16 cellular contexts compared by ENCODE assay signal in the genomic region with DNA sequence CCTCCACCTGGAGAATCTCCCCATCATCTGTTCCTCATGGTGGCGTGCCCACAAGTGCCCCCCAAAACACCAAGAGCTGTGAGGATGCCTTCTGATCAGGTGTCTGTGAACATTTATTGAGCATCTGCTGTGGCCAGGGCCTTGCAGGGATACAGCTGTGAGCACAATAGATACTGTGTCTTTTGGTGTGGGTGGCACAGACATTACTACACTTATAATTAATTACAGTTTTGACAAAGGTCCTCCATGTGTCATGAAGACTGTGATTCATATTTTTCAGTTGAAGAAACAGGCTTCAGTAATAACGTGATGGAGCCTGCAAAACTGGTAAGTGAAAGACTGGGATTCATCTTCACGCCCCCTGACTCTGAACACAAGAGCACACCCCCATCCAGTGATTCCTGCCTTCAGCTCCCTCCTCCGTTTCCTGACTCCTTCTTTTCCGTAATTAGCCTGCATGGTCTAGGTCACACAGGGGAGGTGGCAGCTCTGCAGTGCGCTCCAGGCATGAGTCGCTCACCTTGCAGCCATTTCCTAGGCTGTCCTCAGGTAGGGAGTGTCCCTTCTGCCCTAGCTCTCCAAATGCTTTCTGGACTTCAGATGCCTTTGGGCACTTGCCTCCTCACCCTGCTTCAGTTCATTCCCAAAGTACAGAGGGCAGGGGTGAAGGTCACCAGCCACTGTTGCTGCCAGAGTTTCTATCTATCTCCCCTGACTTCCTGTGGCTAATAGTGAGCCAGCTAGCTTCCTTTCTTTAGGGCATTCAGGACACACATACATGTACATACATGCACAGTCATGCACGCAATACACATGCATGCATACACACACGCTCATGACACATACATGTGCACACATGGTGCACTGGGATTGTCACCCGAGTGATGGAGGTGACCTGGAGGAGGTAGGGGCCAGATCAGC.
"Had no signal": no experiment of that assay in that cellular context is flagged by ENCODE, and none has a peak within 500 bp of the region (broad histone marks: within the 10 kb centered on the region; RNA-seq: fewer than 3 reads in every experiment).

No MANE protein-coding gene starts in this region.

- H3K27me3 ChIP-seq: body of pancreas, esophagus muscularis mucosa, heart left ventricle, neural progenitor cell, pancreas, uterus had no signal

- H3K9me3 ChIP-seq: body of pancreas, esophagus muscularis mucosa, heart left ventricle, pancreas, uterus had no signal

- ATAC-seq: body of pancreas, heart left ventricle, left ventricle myocardium superior, pancreas had no signal

- DNase-seq: activated CD4-positive, alpha-beta memory T cell treated with anti-CD3 and anti-CD28 coated beads, Interleukin-2, amount 10 ng/mL, durations not matched to agents 7 days and 5 days; activated CD4-positive, CD25-positive, alpha-beta regulatory T cell treated with anti-CD3 and anti-CD28 coated beads, Interleukin-2, amount 50 U/mL, for 72 hours; activated CD8-positive, alpha-beta memory T cell treated with anti-CD3 and anti-CD28 coated beads, Interleukin-2, amount 50 U/mL, for 48 hours; activated naive CD4-positive, alpha-beta T cell treated with anti-CD3 and anti-CD28 coated beads for 36 hours; amniotic stem cell; body of pancreas; dermis blood vessel endothelial cell; heart left ventricle; left ventricle myocardium superior; pancreas; retina; SW 1271; uterus had no signal

- H3K27ac ChIP-seq: esophagus muscularis mucosa, heart left ventricle, neural progenitor cell, skin epidermis, uterus had no signal

- H3K4me1 ChIP-seq: neural progenitor cell had no signal

- H3K36me3 ChIP-seq: esophagus muscularis mucosa, heart left ventricle, neural progenitor cell, pancreas, uterus had no signal

- H3K4me3 ChIP-seq: body of pancreas, esophagus muscularis mucosa, heart left ventricle, neural progenitor cell, pancreas, skin epidermis, uterus had no signal
